ENCODE assay signal across 9 cellular contexts in genomic region chr2:239225921-239226561, GRCh38.
DNase-seq lines count a peak whose midpoint lies in the region; ATAC-seq and TF ChIP-seq lines count a peak whose summit lies in the region.
"Had no signal": no experiment of that assay in that cellular context is flagged by ENCODE, and none has a peak within 500 bp of the region (broad histone marks: within the 10 kb centered on the region; RNA-seq: fewer than 3 reads in every experiment).

No MANE protein-coding gene starts in this region.

- H3K27me3 Mint-ChIP-seq in naive thymus-derived CD4-positive, alpha-beta T cell = no peaks in the 10 kb centered on the region

- peak overlapping the region in 10 of 12 donors; percentile 25 to 93 (median 68) for H3K27ac ChIP-seq in heart left ventricle
- peak overlapping the region in 58 of 59 donors; percentile 15 to 99 (median 94) for H3K27ac ChIP-seq in dorsolateral prefrontal cortex
- H3K27ac ChIP-seq in naive thymus-derived CD4-positive, alpha-beta T cell (ENCODE audit: low read depth, low read length) = peak overlapping the region; percentile 71
- H3K27ac ChIP-seq in vagina = peak overlapping the region; percentile 76

- ATAC-seq in heart left ventricle = peak in 1 of 4 donors; percentile 5
- no peak for ATAC-seq in Right ventricle myocardium inferior
- no peak for ATAC-seq in naive thymus-derived CD4-positive, alpha-beta T cell
- no peak for ATAC-seq in HG03457 (IDR thresholded peaks at IDR 0.05; ENCODE audit: unreplicated experiment)

- POLR2A ChIA-PET in naive thymus-derived CD4-positive, alpha-beta T cell (lab: Charles Lee) = interaction anchor here (0.6 to 2.6 kb wide), 6 partner anchors 9 to 76 kb away, joined by 3 to 6 read pairs (median 4); no protein-coding TSS in a partner anchor

- peaks cover 0 to 6% (median 0%) of the 10 kb centered on the region in 5 donors for H3K36me3 Mint-ChIP-seq in naive thymus-derived CD4-positive, alpha-beta T cell

- 50 to 61% (median 54%) methylated on average over 13 of the region's 13 CpGs for WGBS in heart left ventricle, 4 donors

- intact Hi-C loops in heart left ventricle (cut with DNase I) (loop anchor here in 3 of 10 donors (5.0 to 10.0 kb wide), 3 partner anchors 61 to 169 kb away; no protein-coding TSS in a partner anchor), Right ventricle myocardium inferior (cut with DNase I) (loop anchor here (5.0 kb wide), 2 partner anchors 81 to 171 kb away; no protein-coding TSS in a partner anchor), dorsolateral prefrontal cortex (cut with DNase I) (loop anchor here in 1 of 2 donors (5.0 kb wide), 1 partner anchor 91 kb away; no protein-coding TSS in a partner anchor), vagina (cut with DNase I) (loop anchor here (10.0 kb wide), 1 partner anchor 89 kb away; no protein-coding TSS in a partner anchor)
- intact Hi-C loops in naive thymus-derived CD4-positive, alpha-beta T cell (cut with micrococcal nuclease) = no loop called here

- H3K4me1 ChIP-seq in heart left ventricle = peaks cover 12 to 89% (median 73%) of the 10 kb centered on the region in 12 donors
- H3K4me1 ChIP-seq in naive thymus-derived CD4-positive, alpha-beta T cell (ENCODE audit: control insufficient read depth in 2 of 2, insufficient read depth in 2 of 2, low read length in 2 of 2) = peaks cover 12 to 59% of the 10 kb centered on the region in 2 donors
- peaks cover 70% of the 10 kb centered on the region for H3K4me1 ChIP-seq in vagina

- CTCF ChIA-PET in naive thymus-derived CD4-positive, alpha-beta T cell (lab: Charles Lee) = interaction anchor here (0.6 to 0.8 kb wide), 2 partner anchors 71 to 171 kb away, joined by 3 read pairs; no protein-coding TSS in a partner anchor

- no peaks in the 10 kb centered on the region for H3K27me3 ChIP-seq in heart left ventricle
- H3K27me3 ChIP-seq in dorsolateral prefrontal cortex = no peaks in the 10 kb centered on the region
- no peaks in the 10 kb centered on the region for H3K27me3 ChIP-seq in naive thymus-derived CD4-positive, alpha-beta T cell (ENCODE audit: control insufficient read depth in 2 of 2, insufficient read depth in 2 of 2, low read length in 2 of 2)
- no peaks in the 10 kb centered on the region for H3K27me3 ChIP-seq in vagina

- peaks cover 64 to 97% (median 91%) of the 10 kb centered on the region in 7 donors for H3K4me1 Mint-ChIP-seq in naive thymus-derived CD4-positive, alpha-beta T cell

- DNase-seq in heart left ventricle (peak in 1 of 5 donors; percentile 29), Right ventricle myocardium inferior (ENCODE audit: missing footprints) (no peak), dorsolateral prefrontal cortex (peak in 1 of 10 donors; percentile 54), vagina (ENCODE audit: extremely low spot score in 2 of 2) (no peak), NCI-H510A (lab: John Stamatoyannopoulos, UW) (no peak)
- no peak for DNase-seq in naive thymus-derived CD4-positive, alpha-beta T cell
- no peak for DNase-seq in stimulated activated CD4-positive, alpha-beta T cell treated with anti-CD3 and anti-CD28 coated beads, Interleukin-15, amount 100 ng/mL, for 24 hours
- DNase-seq: erythroblast had no signal

- peaks cover 0 to 2% (median 0%) of the 10 kb centered on the region in 11 donors for H3K9me3 Mint-ChIP-seq in naive thymus-derived CD4-positive, alpha-beta T cell

- no peaks in the 10 kb centered on the region for H3K36me3 ChIP-seq in heart left ventricle
- no peaks in the 10 kb centered on the region for H3K36me3 ChIP-seq in naive thymus-derived CD4-positive, alpha-beta T cell (ENCODE audit: control insufficient read depth in 2 of 3, insufficient read depth in 3 of 3, low read length in 3 of 3)
- no peaks in the 10 kb centered on the region for H3K36me3 ChIP-seq in vagina

- H3K9me3 ChIP-seq in heart left ventricle = no peaks in the 10 kb centered on the region
- no peaks in the 10 kb centered on the region for H3K9me3 ChIP-seq in naive thymus-derived CD4-positive, alpha-beta T cell (ENCODE audit: control insufficient read depth in 2 of 3, low read length in 3 of 3)
- H3K9me3 ChIP-seq in vagina = no peaks in the 10 kb centered on the region

- peak overlapping the region in 9 of 10 donors; percentile 10 to 80 (median 74) for H3K4me3 Mint-ChIP-seq in naive thymus-derived CD4-positive, alpha-beta T cell

- TF ChIP-seq POLR2A in heart left ventricle (IDR thresholded peaks at IDR 0.05) = no peak
- TF ChIP-seq POLR2A in vagina (IDR thresholded peaks at IDR 0.05) = no peak

- H3K4me3 ChIP-seq in heart left ventricle = no peak overlapping the region
- H3K4me3 ChIP-seq in dorsolateral prefrontal cortex = peak overlapping the region in 4 of 59 donors; percentile 2 to 21 (median 8)
- H3K4me3 ChIP-seq in naive thymus-derived CD4-positive, alpha-beta T cell (ENCODE audit: low read length) = no peak overlapping the region
- H3K4me3 ChIP-seq in vagina = no peak overlapping the region

- peak overlapping the region in 8 of 9 donors; percentile 72 to 95 (median 86) for H3K27ac Mint-ChIP-seq in naive thymus-derived CD4-positive, alpha-beta T cell

- no peak for TF ChIP-seq CTCF in heart left ventricle (IDR thresholded peaks at IDR 0.05)
- no peak for TF ChIP-seq CTCF in dorsolateral prefrontal cortex (IDR thresholded peaks at IDR 0.05 in 54 of 56, conservative IDR thresholded peaks at IDR 0.05 in 2 of 56; ENCODE audit: low read depth in 1 of 56, partially characterized antibody in 56 of 56)
- no peak for TF ChIP-seq CTCF in vagina (IDR thresholded peaks at IDR 0.05)

Comparison
In these comparisons a context has a peak if more than half of its experiments do, and no peak if none do; other contexts are left out.
1. intact Hi-C loops: an anchor here in Right ventricle myocardium inferior (5.0 kb wide) and vagina (10.0 kb wide); none called in naive thymus-derived CD4-positive, alpha-beta T cell.